ENCODE assay signal across 19 cellular contexts in genomic region chr5:38387161-38387560, GRCh38.
DNase-seq lines count a peak whose midpoint lies in the region; ATAC-seq and TF ChIP-seq lines count a peak whose summit lies in the region.
"Had no signal": no experiment of that assay in that cellular context is flagged by ENCODE, and none has a peak within 500 bp of the region (broad histone marks: within the 10 kb centered on the region; RNA-seq: fewer than 3 reads in every experiment).

No MANE protein-coding gene starts in this region.

- TF ChIP-seq POLR2A in esophagus muscularis mucosa (IDR thresholded peaks at IDR 0.05; ENCODE audit: low read depth): no peak

- H4K20me1 ChIP-seq in mammary epithelial cell (ENCODE audit: insufficient read depth, low read length) (no peaks in the 10 kb centered on the region), GM23338 (replicated peaks; ENCODE audit: insufficient read depth) (no peaks in the 10 kb centered on the region)
- H4K20me1 ChIP-seq: BLaER1 had no signal

- H3K27me3 ChIP-seq in mammary epithelial cell (ENCODE audit: insufficient read depth, low read length): no peaks in the 10 kb centered on the region
- H3K27me3 ChIP-seq in GM23338 (ENCODE audit: insufficient read depth): no peaks in the 10 kb centered on the region
- H3K27me3 ChIP-seq in esophagus muscularis mucosa: no peaks in the 10 kb centered on the region
- H3K27me3 ChIP-seq: BE2C, BLaER1 had no signal

- H3K79me2 ChIP-seq in mammary epithelial cell (ENCODE audit: insufficient read depth, low read length) (no peaks in the 10 kb centered on the region), GM23338 (replicated peaks; ENCODE audit: insufficient read depth) (no peaks in the 10 kb centered on the region)

- no peak overlapping the region for H3K9ac ChIP-seq in mammary epithelial cell (ENCODE audit: insufficient read depth, low read length)
- H3K9ac ChIP-seq: BLaER1 had no signal

- H3K4me1 ChIP-seq in mammary epithelial cell (ENCODE audit: insufficient read depth, low read length) (no peaks in the 10 kb centered on the region), GM23338 (ENCODE audit: insufficient read depth) (no peaks in the 10 kb centered on the region), esophagus muscularis mucosa (peaks cover 0 to 4% (median 0%) of the 10 kb centered on the region in 4 donors)
- H3K4me1 ChIP-seq: BE2C, BLaER1 had no signal

- TF ChIP-seq CTCF in MCF 10A (IDR thresholded peaks at IDR 0.05; ENCODE audit: unreplicated experiment) (no peak), mammary epithelial cell (conservative IDR thresholded peaks at IDR 0.05 in 1 of 2, IDR thresholded peaks at IDR 0.05 in 1 of 2; ENCODE audit: extremely low read depth in 1 of 2, insufficient read depth in 1 of 2, low read depth in 1 of 2, low read length in 2 of 2) (no peak), GM23338 (conservative IDR thresholded peaks at IDR 0.05; ENCODE audit: low read depth in 2 of 2) (no peak), esophagus muscularis mucosa (IDR thresholded peaks at IDR 0.05) (no peak)

- no peaks in the 10 kb centered on the region for H3K36me3 ChIP-seq in mammary epithelial cell (ENCODE audit: insufficient read depth, low read length)
- no peaks in the 10 kb centered on the region; the same call in 1 of the 2 replicates for H3K36me3 ChIP-seq in GM23338 (ENCODE audit: insufficient read depth)
- no peaks in the 10 kb centered on the region for H3K36me3 ChIP-seq in esophagus muscularis mucosa
- H3K36me3 ChIP-seq: BE2C, BLaER1 had no signal

- dilution Hi-C loops in mammary epithelial cell (cut with HindIII; ENCODE audit: low sequenced_read_pairs): no loop called here

- 50% methylated on average over 2 of the region's 2 CpGs for WGBS in mammary epithelial cell (ENCODE audit: low coverage, missing lambda C conversion rate)
- WGBS in esophagus muscularis mucosa: 78% methylated on average over 2 of the region's 2 CpGs

- TF ChIP-seq EP300 in esophagus muscularis mucosa (IDR thresholded peaks at IDR 0.05): no peak

- no peaks in the 10 kb centered on the region for H3F3A ChIP-seq in GM23338 (replicated peaks; ENCODE audit: low read depth)

- H3K4me3 Mint-ChIP-seq in MCF 10A (ENCODE audit: unreplicated experiment): no peak overlapping the region
- no peak overlapping the region for H3K4me3 Mint-ChIP-seq in GM23338
- H3K4me3 Mint-ChIP-seq: CD14-positive monocyte; CD4-positive, alpha-beta memory T cell; CD4-positive, CD25-positive, alpha-beta regulatory T cell; CD8-positive, alpha-beta memory T cell had no signal

- ATAC-seq in GM23338: no peak
- ATAC-seq: GM12878 had no signal

- no peaks in the 10 kb centered on the region for H3K27me3 Mint-ChIP-seq in MCF 10A (ENCODE audit: insufficient read depth, unreplicated experiment)
- no peaks in the 10 kb centered on the region for H3K27me3 Mint-ChIP-seq in GM23338 (ENCODE audit: insufficient read depth, low read depth, poor library complexity)

- H3K27ac ChIP-seq in mammary epithelial cell (ENCODE audit: insufficient read depth, low read depth, low read length): no peak overlapping the region
- no peak overlapping the region for H3K27ac ChIP-seq in GM23338 (ENCODE audit: low read depth)
- H3K27ac ChIP-seq in esophagus muscularis mucosa (replicated peaks in 1 of 4): no peak overlapping the region
- H3K27ac ChIP-seq: BLaER1 had no signal

- H3K4me3 ChIP-seq in mammary epithelial cell (replicated peaks in 1 of 3; ENCODE audit: insufficient read depth in 1 of 3, low read depth in 2 of 3, low read length in 3 of 3) (no peak overlapping the region), GM23338 (no peak overlapping the region), esophagus muscularis mucosa (no peak overlapping the region)
- H3K4me3 ChIP-seq: BLaER1, GM12878 had no signal

- no peak overlapping the region for H3K4me2 ChIP-seq in mammary epithelial cell (ENCODE audit: insufficient read depth, low read depth, low read length)
- H3K4me2 ChIP-seq in GM23338: no peak overlapping the region
- H3K4me2 ChIP-seq: BLaER1 had no signal

- in situ Hi-C loops in mammary epithelial cell (cut with MboI; ENCODE audit: low sequenced_read_pairs in 2 of 2): no loop called here

- H3K9me3 Mint-ChIP-seq in MCF 10A (ENCODE audit: unreplicated experiment) (no peaks in the 10 kb centered on the region), GM23338 (peaks cover 2% of the 10 kb centered on the region; the same call in 2 of the 3 replicates)

- intact Hi-C loops in MCF 10A (cut with micrococcal nuclease): no loop called here
- intact Hi-C loops in mammary epithelial cell (cut with micrococcal nuclease): no loop called here
- intact Hi-C loops in esophagus muscularis mucosa (cut with DNase I): no loop called here

- no peaks in the 10 kb centered on the region for H3K4me1 Mint-ChIP-seq in MCF 10A (ENCODE audit: insufficient read depth, unreplicated experiment)
- H3K4me1 Mint-ChIP-seq in GM23338: peaks cover 8% of the 10 kb centered on the region
- H3K4me1 Mint-ChIP-seq: CD14-positive monocyte; CD4-positive, CD25-positive, alpha-beta regulatory T cell had no signal

- BruUV-seq in MCF 10A (replicated peaks; lab: Mats Ljungman, UMichigan): no TSS peak
- BruUV-seq in mammary epithelial cell (replicated peaks; lab: Mats Ljungman, UMichigan): no TSS peak

- H3K36me3 Mint-ChIP-seq in MCF 10A (ENCODE audit: insufficient read depth, unreplicated experiment): no peaks in the 10 kb centered on the region
- H3K36me3 Mint-ChIP-seq in GM23338 (ENCODE audit: low read depth): no peaks in the 10 kb centered on the region
- H3K36me3 Mint-ChIP-seq: CD14-positive monocyte; CD4-positive, alpha-beta memory T cell; CD4-positive, CD25-positive, alpha-beta regulatory T cell; CD8-positive, alpha-beta memory T cell had no signal

- no peak overlapping the region for H2AFZ ChIP-seq in mammary epithelial cell (ENCODE audit: low read depth, low read length)
- H2AFZ ChIP-seq in GM23338: 0 out of 2 replicates have a peak overlapping the region, but pooled peaks have one; percentile 26

- POLR2A ChIA-PET in MCF 10A (lab: Yijun Ruan, JAX): no interaction called here

- CTCF ChIA-PET in MCF 10A (lab: Yijun Ruan, JAX) (interaction anchor here (1.1 to 1.2 kb wide), 2 partner anchors 32 to 33 kb away, joined by 3 to 4 read pairs; no protein-coding TSS in a partner anchor), mammary epithelial cell (lab: Charles Lee; ENCODE audit: low non-redundant PET) (interaction anchor here (0.6 kb wide), 1 partner anchor 163 kb away, joined by 4 read pairs; no protein-coding TSS in a partner anchor)

- H3K9me3 ChIP-seq in mammary epithelial cell (replicated peaks; ENCODE audit: insufficient read depth, low read length) (no peaks in the 10 kb centered on the region), esophagus muscularis mucosa (no peaks in the 10 kb centered on the region)
- H3K9me3 ChIP-seq: BE2C, BLaER1 had no signal

- no peak overlapping the region for H3K27ac Mint-ChIP-seq in MCF 10A (ENCODE audit: low read depth, unreplicated experiment)
- no peak overlapping the region for H3K27ac Mint-ChIP-seq in GM23338
- H3K27ac Mint-ChIP-seq: CD4-positive, alpha-beta memory T cell; CD8-positive, alpha-beta memory T cell had no signal

- DNase-seq in MCF 10A (ENCODE audit: unreplicated experiment): peak; percentile 5
- DNase-seq in mammary epithelial cell: no peak
- no peak for DNase-seq in GM23338 (ENCODE audit: low spot score)
- peak; percentile 63 for DNase-seq in cerebellum (ENCODE audit: low spot score)
- no peak for DNase-seq in D341Med (ENCODE audit: low spot score)
- DNase-seq in activated gamma-delta T cell treated with Interleukin-2 at 50 U/mL for 16 hours: no peak
- no peak for DNase-seq in esophagus muscularis mucosa (ENCODE audit: extremely low spot score)
- DNase-seq: 8988T; ACHN; BE2C; CD4-positive, alpha-beta memory T cell; CD4-positive, CD25-positive, alpha-beta regulatory T cell; CD8-positive, alpha-beta memory T cell; COR-L47; DMS79 treated with DMSO at 0.1 percent for 48 hours; GDM1 had no signal

- 0 out of 2 replicates have a peak, but pooled peaks cover 5% of the 10 kb centered on the region for H3K9me2 ChIP-seq in GM23338 (ENCODE audit: insufficient read depth)

TF ChIP-seq in GM23338, 12 proteins besides CTCF, POLR2A, EP300 and RAD21:
- no peak for TF ChIP-seq REST (IDR thresholded peaks at IDR 0.05; ENCODE audit: unreplicated experiment)
- no peak for TF ChIP-seq ZNF331 (CRISPR knock-in tag; IDR thresholded peaks at IDR 0.05; ENCODE audit: low read depth)
- TF ChIP-seq ZNF114 (CRISPR knock-in tag; IDR thresholded peaks at IDR 0.05): no peak
- no peak for TF ChIP-seq JUNB (IDR thresholded peaks at IDR 0.05; ENCODE audit: unreplicated experiment)

Comparison
In these comparisons a context has a peak if more than half of its experiments do, and no peak if none do; other contexts are left out.
1. DNase-seq: peak in MCF 10A (single experiment) and cerebellum (single experiment); none in mammary epithelial cell (single experiment), GM23338 (single experiment), D341Med (single experiment), activated gamma-delta T cell treated with Interleukin-2 at 50 U/mL for 16 hours (single experiment) and esophagus muscularis mucosa (single experiment).